ENCODE assay signal across 8 cellular contexts in genomic region chr2:44170337-44170736, GRCh38. TPM values are rescaled to one million over a fixed set of nuclear protein-coding genes. Genes with fewer than 3 reads are reported as not detected.
A peak's percentile ranks its signal among the peaks of the same experiment; 100 is the strongest.
DNase-seq lines count a peak whose midpoint lies in the region; ATAC-seq and TF ChIP-seq lines count a peak whose summit lies in the region.

No MANE protein-coding gene starts in this region.

- no peaks in the 10 kb centered on the region for H3K27me3 Mint-ChIP-seq in activated CD8-positive, alpha-beta memory T cell treated with anti-CD3 and anti-CD28 coated beads, Interleukin-2, amount 10 ng/mL, durations not matched to agents 7 days and 5 days

- ATAC-seq in activated CD8-positive, alpha-beta memory T cell treated with anti-CD3 and anti-CD28 coated beads, Interleukin-2, amount 10 ng/mL, durations not matched to agents 7 days and 5 days = no peak
- no peak for ATAC-seq in HG03460 (IDR thresholded peaks at IDR 0.05; ENCODE audit: unreplicated experiment)

- peak overlapping the region; percentile 91 for H3K4me3 Mint-ChIP-seq in activated CD8-positive, alpha-beta memory T cell treated with anti-CD3 and anti-CD28 coated beads, Interleukin-2, amount 10 ng/mL, durations not matched to agents 7 days and 5 days

- H3K27me3 ChIP-seq in SU-DHL-6 (ENCODE audit: low read length) = no peaks in the 10 kb centered on the region
- H3K27me3 ChIP-seq in rectal smooth muscle tissue (ENCODE audit: control insufficient read depth, insufficient read depth, low read length) = no peaks in the 10 kb centered on the region

- H3K9me3 Mint-ChIP-seq in activated CD8-positive, alpha-beta memory T cell treated with anti-CD3 and anti-CD28 coated beads, Interleukin-2, amount 10 ng/mL, durations not matched to agents 7 days and 5 days (ENCODE audit: low read depth) = no peaks in the 10 kb centered on the region

- CTCF ChIA-PET in activated CD8-positive, alpha-beta memory T cell treated with anti-CD3 and anti-CD28 coated beads, Interleukin-2, amount 10 ng/mL, durations not matched to agents 7 days and 5 days (lab: Charles Lee) = no interaction called here

- H3K9me2 ChIP-seq in SU-DHL-6 (replicated peaks; ENCODE audit: insufficient read depth, low read length) = no peaks in the 10 kb centered on the region

- H3K27ac ChIP-seq in SU-DHL-6 (ENCODE audit: low read depth, low read length) (no peak overlapping the region), rectal smooth muscle tissue (ENCODE audit: low read depth, low read length) (peak overlapping the region; percentile 89)

- peaks cover 23% of the 10 kb centered on the region; the same call in 1 of the 2 replicates for H4K20me1 ChIP-seq in SU-DHL-6 (ENCODE audit: low read depth, low read length)

- H3K9ac ChIP-seq in SU-DHL-6 (ENCODE audit: low read length) = peak overlapping the region; percentile 95
- H3K9ac ChIP-seq in rectal smooth muscle tissue (ENCODE audit: low read length) = no peak overlapping the region

- peak overlapping the region; percentile 98 for H3K27ac Mint-ChIP-seq in activated CD8-positive, alpha-beta memory T cell treated with anti-CD3 and anti-CD28 coated beads, Interleukin-2, amount 10 ng/mL, durations not matched to agents 7 days and 5 days

- no peak overlapping the region for H2AFZ ChIP-seq in SU-DHL-6 (ENCODE audit: low read depth, low read length, severe bottlenecking)

- TF ChIP-seq CTCF in SU-DHL-6 (IDR thresholded peaks at IDR 0.05; ENCODE audit: insufficient read depth, low read length, poor library complexity, severe bottlenecking) (no peak), fibroblast of pulmonary artery (IDR thresholded peaks at IDR 0.05; ENCODE audit: low read length, missing control alignments) (no peak)

- peaks cover 44% of the 10 kb centered on the region for H3K4me1 Mint-ChIP-seq in activated CD8-positive, alpha-beta memory T cell treated with anti-CD3 and anti-CD28 coated beads, Interleukin-2, amount 10 ng/mL, durations not matched to agents 7 days and 5 days

- H3K4me1 ChIP-seq in rectal smooth muscle tissue (ENCODE audit: control insufficient read depth, insufficient read depth, low read length) = peaks cover 4% of the 10 kb centered on the region

- no peaks in the 10 kb centered on the region for H3K36me3 ChIP-seq in SU-DHL-6 (ENCODE audit: low read length)
- H3K36me3 ChIP-seq in rectal smooth muscle tissue (ENCODE audit: control insufficient read depth, insufficient read depth, low read length) = no peaks in the 10 kb centered on the region

- H3K36me3 Mint-ChIP-seq in activated CD8-positive, alpha-beta memory T cell treated with anti-CD3 and anti-CD28 coated beads, Interleukin-2, amount 10 ng/mL, durations not matched to agents 7 days and 5 days = peaks cover 21% of the 10 kb centered on the region

- DNase-seq in activated CD8-positive, alpha-beta memory T cell treated with anti-CD3 and anti-CD28 coated beads, Interleukin-2, amount 10 ng/mL, durations not matched to agents 7 days and 5 days = no peak
- no peak for DNase-seq in activated CD8-positive, alpha-beta memory T cell treated with anti-CD3 and anti-CD28 coated beads, Interleukin-2, amount 50 U/mL, for 48 hours
- peak; percentile 54 for DNase-seq in fibroblast of pulmonary artery (ENCODE audit: low read depth)
- no peak for DNase-seq in GM19238 (ENCODE audit: insufficient read length, low spot score)
- no peak for DNase-seq in KG1 (lab: John Stamatoyannopoulos, UW)

- H3K79me2 ChIP-seq in SU-DHL-6 (ENCODE audit: insufficient read depth, low read length) = peaks cover 66% of the 10 kb centered on the region

- peak overlapping the region; percentile 95 for H3K4me3 ChIP-seq in SU-DHL-6 (ENCODE audit: insufficient read depth, low read length, poor library complexity, severe bottlenecking)
- peak overlapping the region; percentile 67 for H3K4me3 ChIP-seq in fibroblast of pulmonary artery (replicated peaks; ENCODE audit: low read depth, low read length)
- H3K4me3 ChIP-seq in rectal smooth muscle tissue (ENCODE audit: low read length) = peak overlapping the region; percentile 79

- peaks cover 8% of the 10 kb centered on the region; the same call in 1 of the 2 replicates for H3F3A ChIP-seq in SU-DHL-6 (ENCODE audit: insufficient read depth)

- no peaks in the 10 kb centered on the region for H3K9me3 ChIP-seq in SU-DHL-6 (ENCODE audit: insufficient read depth, low read length)

- H3K4me2 ChIP-seq in SU-DHL-6 (ENCODE audit: low read depth, low read length, poor library complexity, severe bottlenecking) = peak overlapping the region; percentile 98

RNA-seq across cellular contexts. Expression of gene PPM1B, which starts 1.7 kb away (rescaled TPM):
- total RNA-seq in activated CD8-positive, alpha-beta memory T cell treated with anti-CD3 and anti-CD28 coated beads, Interleukin-2, amount 10 ng/mL, durations not matched to agents 7 days and 5 days = 10 to 100 TPM; 56.4 to 57.0 TPM
